ENCODE assay signal across 1 cellular context in the genomic region with DNA sequence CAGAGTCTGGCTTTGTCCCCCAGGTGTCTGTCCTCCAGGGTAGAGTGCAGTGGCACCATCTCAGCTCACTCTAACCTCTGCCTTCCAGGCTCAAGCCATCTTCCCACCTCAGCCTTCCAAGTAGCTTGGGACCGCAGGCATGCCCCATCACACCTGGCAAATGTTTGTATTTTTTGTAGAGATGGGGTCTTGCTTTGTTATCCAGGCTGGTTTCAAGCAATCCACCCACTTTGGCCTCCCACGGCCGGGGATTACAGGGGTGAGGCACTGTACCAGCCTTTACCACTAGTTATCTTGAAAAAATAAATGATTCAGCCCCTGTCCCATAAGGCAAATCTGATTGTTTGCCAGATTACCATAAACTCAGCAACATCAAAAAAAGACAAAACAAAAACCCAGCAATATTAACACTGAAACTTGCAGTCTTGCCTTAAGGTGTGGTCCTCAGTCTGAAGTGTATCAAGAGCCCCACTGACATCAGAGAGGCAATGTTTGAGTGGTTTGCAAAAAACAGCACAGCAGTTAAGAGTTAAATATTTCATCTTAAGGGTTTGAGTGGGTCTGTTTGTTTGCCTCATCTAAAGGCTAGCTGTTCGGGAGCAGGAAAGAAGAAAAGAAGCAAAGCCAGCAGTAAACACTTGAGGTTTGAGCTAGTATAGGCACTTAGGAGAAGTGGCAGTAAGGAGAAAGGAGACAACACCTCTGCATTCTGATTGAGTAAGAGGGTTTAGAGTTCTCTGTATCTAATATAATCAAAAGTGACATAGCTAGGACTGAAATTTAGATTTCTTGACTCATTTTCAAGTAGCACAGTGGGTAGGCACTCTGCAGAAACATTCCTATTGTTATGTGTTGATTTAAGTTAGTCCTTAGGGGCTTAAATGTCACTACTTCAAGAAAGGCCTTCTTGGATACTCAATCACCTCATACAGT.
TF ChIP-seq lines count a peak whose summit lies in the region.

No MANE protein-coding gene starts in this region.

TF ChIP-seq in K562, 482 proteins besides CTCF, POLR2A, EP300 and RAD21:
- TF ChIP-seq HNRNPUL1 (IDR thresholded peaks at IDR 0.05; ENCODE audit: low read length) (0 out of 2 replicates have a peak, but pooled peaks have one; percentile 43), CBFB (CRISPR knock-in tag; IDR thresholded peaks at IDR 0.05) (no peak), ZKSCAN3 (CRISPR knock-in tag; IDR thresholded peaks at IDR 0.05) (no peak), SP1 (CRISPR knock-in tag; IDR thresholded peaks at IDR 0.05) (0 out of 2 replicates have a peak, but pooled peaks have one; percentile 24), MEIS2 (IDR thresholded peaks at IDR 0.05; ENCODE audit: partially characterized antibody) (no peak)
- TF ChIP-seq, protein P1, sequence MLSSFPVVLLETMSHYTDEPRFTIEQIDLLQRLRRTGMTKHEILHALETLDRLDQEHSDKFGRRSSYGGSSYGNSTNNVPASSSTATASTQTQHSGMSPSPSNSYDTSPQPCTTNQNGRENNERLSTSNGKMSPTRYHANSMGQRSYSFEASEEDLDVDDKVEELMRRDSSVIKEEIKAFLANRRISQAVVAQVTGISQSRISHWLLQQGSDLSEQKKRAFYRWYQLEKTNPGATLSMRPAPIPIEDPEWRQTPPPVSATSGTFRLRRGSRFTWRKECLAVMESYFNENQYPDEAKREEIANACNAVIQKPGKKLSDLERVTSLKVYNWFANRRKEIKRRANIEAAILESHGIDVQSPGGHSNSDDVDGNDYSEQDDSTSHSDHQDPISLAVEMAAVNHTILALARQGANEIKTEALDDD (IDR thresholded peaks at IDR 0.05) = peak; percentile 33; the same call in 1 of the 2 replicates
